26 cellular contexts compared by ENCODE assay signal in the genomic region with DNA sequence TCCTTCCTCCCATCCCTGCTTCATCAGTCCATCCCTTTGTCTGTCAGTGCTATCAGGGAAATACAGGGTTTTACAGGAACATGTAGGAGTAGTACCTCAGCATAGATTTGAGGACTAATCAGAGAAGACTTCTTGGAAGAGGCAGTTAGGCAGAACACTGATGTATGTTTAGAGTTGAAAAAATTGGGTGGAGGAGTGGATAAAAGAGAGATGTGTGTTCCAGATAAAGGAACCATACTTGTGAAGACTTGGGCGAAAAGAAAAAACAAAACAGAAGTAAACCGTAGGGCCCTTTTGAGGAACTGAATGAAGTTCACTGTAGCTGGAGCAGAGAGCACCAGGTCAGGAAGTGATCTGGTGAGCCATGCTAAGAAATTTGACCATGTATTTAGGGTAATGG. TPM values are rescaled to one million over a fixed set of nuclear protein-coding genes. Genes with fewer than 3 reads are reported as not detected.
DNase-seq lines count a peak whose midpoint lies in the region; ATAC-seq, FAIRE-seq and TF ChIP-seq lines count a peak whose summit lies in the region.
"Had no signal": no experiment of that assay in that cellular context is flagged by ENCODE, and none has a peak within 500 bp of the region (broad histone marks: within the 10 kb centered on the region; RNA-seq: fewer than 3 reads in every experiment).

No MANE protein-coding gene starts in this region.

- no peak overlapping the region for H2AFZ ChIP-seq in DND-41 (ENCODE audit: low read depth, low read length)
- no peak overlapping the region for H2AFZ ChIP-seq in OCI-LY7 (ENCODE audit: low read length)
- H2AFZ ChIP-seq in keratinocyte (ENCODE audit: control insufficient read depth, low read length), result no peak overlapping the region
- no peak overlapping the region for H2AFZ ChIP-seq in smooth muscle cell (ENCODE audit: low read depth)

- TF ChIP-seq CTCF in DND-41 (IDR thresholded peaks at IDR 0.05; ENCODE audit: borderline replicate concordance, extremely low read depth, low read length, poor library complexity, severe bottlenecking) (no peak), HL-60 (IDR thresholded peaks at IDR 0.05; ENCODE audit: insufficient read depth, low read length) (no peak), OCI-LY7 (conservative IDR thresholded peaks at IDR 0.05; ENCODE audit: low read length) (no peak), keratinocyte (optimal IDR thresholded peaks at IDR 0.05 in 1 of 3, IDR thresholded peaks at IDR 0.05 in 1 of 3, conservative IDR thresholded peaks at IDR 0.05 in 1 of 3; ENCODE audit: extremely low read depth in 1 of 3, insufficient read depth in 2 of 3, low read length in 3 of 3) (no peak), smooth muscle cell (IDR thresholded peaks at IDR 0.05; ENCODE audit: borderline replicate concordance, insufficient read depth, poor library complexity, severe bottlenecking) (no peak), GM10266 (IDR thresholded peaks at IDR 0.05; ENCODE audit: control insufficient read depth, insufficient read depth, low read depth, missing control alignments) (no peak)

- no peaks in the 10 kb centered on the region for H4K20me1 ChIP-seq in DND-41 (ENCODE audit: insufficient read depth, low read length)
- H4K20me1 ChIP-seq in OCI-LY7 (ENCODE audit: insufficient read depth, low read length), result peaks cover 20% of the 10 kb centered on the region; the same call in 1 of the 2 replicates
- H4K20me1 ChIP-seq in keratinocyte (ENCODE audit: control insufficient read depth, extremely low read depth, insufficient read depth, low read length), result peaks cover 2% of the 10 kb centered on the region
- H4K20me1 ChIP-seq in smooth muscle cell (ENCODE audit: low read depth), result peaks cover 8% of the 10 kb centered on the region

- ATAC-seq in DND-41 (ENCODE audit: insufficient read depth, low read depth), result no peak; the same call in 2 of the 3 replicates
- ATAC-seq: CD8-positive, alpha-beta T cell; HepG2; stimulated activated memory B cell treated with anti-CD40 and anti-IgM and Interleukin-4, amounts not matched to agents 10 μg/mL and 1 μg/mL and 100 μg/mL, for 72 hours had no signal

- H3K79me2 ChIP-seq in DND-41 (ENCODE audit: insufficient read depth, low read length) (peaks cover 95% of the 10 kb centered on the region), OCI-LY7 (ENCODE audit: insufficient read depth, low read depth, low read length) (peaks cover 86% of the 10 kb centered on the region), keratinocyte (ENCODE audit: control insufficient read depth, insufficient read depth, low read length) (peaks cover 48% of the 10 kb centered on the region), smooth muscle cell (ENCODE audit: low read depth) (no peaks in the 10 kb centered on the region)

- peak overlapping the region; percentile 43; the same call in 1 of the 2 replicates for H3K4me2 ChIP-seq in DND-41 (ENCODE audit: insufficient read depth, low read length)
- peak overlapping the region; percentile 48 for H3K4me2 ChIP-seq in OCI-LY7 (ENCODE audit: low read length)
- no peak overlapping the region for H3K4me2 ChIP-seq in keratinocyte (ENCODE audit: control insufficient read depth, extremely low read depth, insufficient read depth, low read depth, low read length)
- no peak overlapping the region for H3K4me2 ChIP-seq in smooth muscle cell

- POLR2A ChIA-PET in OCI-LY7 (lab: Charles Lee), result interaction anchor here (0.7 to 1.4 kb wide), 4 partner anchors 22 to 29 kb away, joined by 3 to 4 read pairs (median 4); no protein-coding TSS in a partner anchor

- peaks cover 8% of the 10 kb centered on the region for H3K9me1 ChIP-seq in keratinocyte (ENCODE audit: control insufficient read depth, extremely low read depth, insufficient read depth, low read length)

- no peaks in the 10 kb centered on the region for H3K9me3 ChIP-seq in DND-41 (ENCODE audit: insufficient read depth, low read length, severe bottlenecking)
- H3K9me3 ChIP-seq in OCI-LY7 (ENCODE audit: low read length), result no peaks in the 10 kb centered on the region
- H3K9me3 ChIP-seq in keratinocyte (ENCODE audit: control insufficient read depth, low read depth, low read length), result no peaks in the 10 kb centered on the region
- no peaks in the 10 kb centered on the region for H3K9me3 ChIP-seq in smooth muscle cell (replicated peaks; ENCODE audit: low read depth)
- H3K9me3 ChIP-seq: left ventricle myocardium inferior, right atrium auricular region, tibial artery had no signal

- H3K27me3 ChIP-seq in DND-41 (ENCODE audit: insufficient read depth, low read length, poor library complexity), result no peaks in the 10 kb centered on the region
- no peaks in the 10 kb centered on the region for H3K27me3 ChIP-seq in HL-60 (ENCODE audit: insufficient read depth, poor library complexity, severe bottlenecking)
- H3K27me3 ChIP-seq in keratinocyte (ENCODE audit: control insufficient read depth, extremely low read depth, insufficient read depth, low read length), result no peaks in the 10 kb centered on the region
- no peaks in the 10 kb centered on the region for H3K27me3 ChIP-seq in smooth muscle cell (ENCODE audit: low read depth)
- H3K27me3 ChIP-seq: right atrium auricular region, tibial artery had no signal

- peak; percentile 13 for FAIRE-seq in keratinocyte (lab: Jason Lieb, UNC)
- FAIRE-seq: HepG2 had no signal

- intact Hi-C loops in OCI-LY7 (cut with micrococcal nuclease; ENCODE audit: unreplicated experiment), result no loop called here

- H3K36me3 ChIP-seq in DND-41 (ENCODE audit: insufficient read depth, low read length), result peaks cover 16% of the 10 kb centered on the region
- peaks cover 5% of the 10 kb centered on the region; the same call in 1 of the 2 replicates for H3K36me3 ChIP-seq in OCI-LY7 (ENCODE audit: insufficient read depth, low read length)
- H3K36me3 ChIP-seq in keratinocyte (ENCODE audit: control insufficient read depth in 2 of 2, extremely low read depth in 1 of 2, insufficient read depth in 2 of 2, low read length in 2 of 2), result peaks cover 0 to 3% of the 10 kb centered on the region in 2 experiments
- no peaks in the 10 kb centered on the region for H3K36me3 ChIP-seq in smooth muscle cell (ENCODE audit: low read depth)
- H3K36me3 ChIP-seq: left ventricle myocardium inferior, right atrium auricular region, tibial artery had no signal

- WGBS in smooth muscle cell (ENCODE audit: low lambda C conversion rate), result 93% methylated on average over 2 of the region's 2 CpGs

- H3K4me3 ChIP-seq in DND-41 (ENCODE audit: low read depth in 1 of 2, low read length in 2 of 2), result no peak overlapping the region
- H3K4me3 ChIP-seq in HL-60 (replicated peaks; ENCODE audit: insufficient read depth, low read length), result no peak overlapping the region
- H3K4me3 ChIP-seq in OCI-LY7 (ENCODE audit: low read depth, low read length, poor library complexity, severe bottlenecking), result no peak overlapping the region
- H3K4me3 ChIP-seq in keratinocyte (ENCODE audit: control insufficient read depth in 2 of 3, extremely low read depth in 1 of 3, insufficient read depth in 2 of 3, low read depth in 1 of 3, low read length in 3 of 3), result no peak overlapping the region
- no peak overlapping the region for H3K4me3 ChIP-seq in smooth muscle cell
- H3K4me3 ChIP-seq: left ventricle myocardium inferior, right atrium auricular region, tibial artery had no signal

- H3K9me2 ChIP-seq in OCI-LY7 (ENCODE audit: insufficient read depth, low read length), result no peaks in the 10 kb centered on the region

- no TSS peak for BruUV-seq in OCI-LY7 (replicated peaks; lab: Mats Ljungman, UMichigan)

- no peak overlapping the region for H3K9ac ChIP-seq in DND-41 (ENCODE audit: low read depth, low read length)
- no peak overlapping the region for H3K9ac ChIP-seq in keratinocyte (ENCODE audit: control insufficient read depth, extremely low read depth, insufficient read depth, low read length)
- H3K9ac ChIP-seq in smooth muscle cell (ENCODE audit: low read depth), result no peak overlapping the region

- no peaks in the 10 kb centered on the region for H3F3A ChIP-seq in smooth muscle cell (ENCODE audit: low read depth)

- dilution Hi-C loops in keratinocyte (cut with MboI; ENCODE audit: extremely low pct_ligation_motif_present, low sequenced_read_pairs), result no loop called here

- H3K27ac ChIP-seq in DND-41 (ENCODE audit: low read length) (peak overlapping the region; percentile 71), HL-60 (replicated peaks) (peak overlapping the region; percentile 58), OCI-LY7 (ENCODE audit: low read depth, low read length, poor library complexity, severe bottlenecking) (no peak overlapping the region), keratinocyte (ENCODE audit: control insufficient read depth, insufficient read depth, low read length) (no peak overlapping the region), smooth muscle cell (ENCODE audit: low read depth) (no peak overlapping the region)
- H3K27ac ChIP-seq: left ventricle myocardium inferior, right atrium auricular region, tibial artery had no signal

- peaks cover 73% of the 10 kb centered on the region for H3K4me1 ChIP-seq in DND-41 (ENCODE audit: insufficient read depth, low read length)
- H3K4me1 ChIP-seq in OCI-LY7 (ENCODE audit: insufficient read depth, low read length, poor library complexity, severe bottlenecking), result peaks cover 89% of the 10 kb centered on the region
- peaks cover 13% of the 10 kb centered on the region for H3K4me1 ChIP-seq in keratinocyte (ENCODE audit: control insufficient read depth, extremely low read depth, insufficient read depth, low read length)
- H3K4me1 ChIP-seq in smooth muscle cell (ENCODE audit: low read depth), result peaks cover 35% of the 10 kb centered on the region

- DNase-seq in DND-41 (no peak), HL-60 (ENCODE audit: low read depth in 1 of 2, low spot score in 1 of 2) (peak in 1 of 2 experiments; percentile 53), OCI-LY7 (ENCODE audit: low spot score) (peak; percentile 58), keratinocyte (ENCODE audit: low read depth, low spot score) (no peak), smooth muscle cell (lab: John Stamatoyannopoulos, UW; ENCODE audit: unreplicated experiment) (no peak), EL (no peak), GM10266 (ENCODE audit: extremely low spot score) (no peak), amniotic stem cell (lab: John Stamatoyannopoulos, UW) (no peak)
- DNase-seq: ACHN; activated CD4-positive, alpha-beta T cell treated with anti-CD3 and anti-CD28 coated beads, Interleukin-2, amount 50 U/mL, for 1 hour; activated naive CD4-positive, alpha-beta T cell; aorta; CD8-positive, alpha-beta T cell; cerebellar nuclear complex; effector CD8-positive, alpha-beta T cell; left ventricle myocardium inferior; NCI-H1048; NCI-H2081; occipital lobe; SHP77 treated with DMSO at 0.1 percent for 48 hours; stimulated activated CD4-positive, alpha-beta T cell treated with anti-CD3 and anti-CD28 coated beads, Interleukin-15, amount 100 ng/mL, for 24 hours; T-helper 9 cell; tibial artery had no signal

- CTCF ChIA-PET in OCI-LY7 (lab: Charles Lee; ENCODE audit: unreplicated experiment), result no interaction called here

RNA-seq across cellular contexts. Expression of a gene that starts 32.2 kb away (rescaled TPM):
- total RNA-seq in OCI-LY7 (2014; rRNA removed; shearing (Covaris generic)), result 28.7 and 29.9 TPM in 2 replicates
- total RNA-seq in OCI-LY7 (2022) (69.7 and 81.4 TPM in 2 replicates), smooth muscle cell (17.7 and 22.0 TPM in 2 replicates)
- polyA plus RNA-seq in keratinocyte (10.9 to 23.9 TPM (median 14.4 TPM) in 3 replicates), smooth muscle cell (6.6 and 12.7 TPM in 2 replicates)
- 61.3 TPM for polyA plus RNA-seq in keratinocyte (2011; ENCODE audit: low read depth)
- 16.7 and 25.6 TPM in 2 replicates for polyA plus RNA-seq in keratinocyte (2011; cell fraction: cytosol; rRNA removed)
- 68.9 and 70.7 TPM in 2 replicates for polyA plus RNA-seq in keratinocyte (2011; cell fraction: nucleus; rRNA removed)
- polyA plus RNA-seq in keratinocyte (2012; ENCODE audit: low replicate concordance), result 11.6 and 32.3 TPM in 2 replicates
- polyA minus RNA-seq in keratinocyte, result 44.9 to 57.0 TPM (median 56.8 TPM) in 3 replicates
- 18.2 TPM for polyA minus RNA-seq in keratinocyte (2011; cell fraction: cytosol; rRNA and poly(A)+ RNA removed)
- 40.5 and 98.4 TPM in 2 replicates for polyA minus RNA-seq in keratinocyte (2011; cell fraction: nucleus; rRNA and poly(A)+ RNA removed)

Comparison
In these comparisons a context has a peak if more than half of its experiments do, and no peak if none do; other contexts are left out.
1. H3K27ac ChIP-seq: peak in DND-41 (single experiment) and HL-60 (single experiment); none in OCI-LY7 (single experiment), keratinocyte (single experiment) and smooth muscle cell (single experiment).
2. H3K4me2 ChIP-seq: peak in DND-41 (single experiment) and OCI-LY7 (single experiment); none in keratinocyte (single experiment) and smooth muscle cell (single experiment).